In genomic region chr2:176535480-176536113, GRCh38 we compare ENCODE assay signal across 16 cellular contexts.
DNase-seq lines count a peak whose midpoint lies in the region; ATAC-seq, FAIRE-seq and TF ChIP-seq lines count a peak whose summit lies in the region.
"Had no signal": no experiment of that assay in that cellular context is flagged by ENCODE, and none has a peak within 500 bp of the region (broad histone marks: within the 10 kb centered on the region; RNA-seq: fewer than 3 reads in every experiment).

No MANE protein-coding gene starts in this region.

- DNase-seq in NCI-H2029 treated with DMSO at 0.1 percent for 48 hours (lab: John Stamatoyannopoulos, UW) (peak; percentile 83), astrocyte (ENCODE audit: low read depth) (peak; percentile 63), adrenal gland (no peak)
- DNase-seq: activated CD4-positive, alpha-beta T cell treated with anti-CD3 and anti-CD28 coated beads, Interleukin-2, amount 10 ng/mL, durations not matched to agents 24 days and 14 days; activated naive CD4-positive, alpha-beta T cell; DMS53; hypothalamus; naive B cell; NCI-H2171 had no signal

- H3K4me3 Mint-ChIP-seq in astrocyte (ENCODE audit: unreplicated experiment) (no peak overlapping the region), nephron (no peak overlapping the region)
- H3K4me3 Mint-ChIP-seq: activated CD4-positive, alpha-beta T cell treated with anti-CD3 and anti-CD28 coated beads, Interleukin-2, amount 10 ng/mL, durations not matched to agents 24 days and 14 days; naive B cell had no signal

- ATAC-seq in GM18867 (IDR thresholded peaks at IDR 0.05; ENCODE audit: unreplicated experiment) = peak; percentile 52
- ATAC-seq in GM18517 (IDR thresholded peaks at IDR 0.05; ENCODE audit: unreplicated experiment) = no peak
- no peak for ATAC-seq in GM21576 (IDR thresholded peaks at IDR 0.05; ENCODE audit: unreplicated experiment)
- ATAC-seq: SK-N-SH treated with all-trans-retinoic acid at 6 μM for 48 hours had no signal

- H3K36me3 ChIP-seq in astrocyte (ENCODE audit: insufficient read depth, low read length) = no peaks in the 10 kb centered on the region
- no peaks in the 10 kb centered on the region for H3K36me3 ChIP-seq in adrenal gland (replicated peaks in 1 of 2)
- H3K36me3 ChIP-seq: BLaER1, prostate gland had no signal

- H3K4me3 ChIP-seq in astrocyte (ENCODE audit: insufficient read depth, low read depth, low read length) (no peak overlapping the region), adrenal gland (no peak overlapping the region)
- H3K4me3 ChIP-seq: BLaER1, prostate gland had no signal

- intact Hi-C loops in adrenal gland (cut with DNase I) = no loop called here

- 66 to 72% (median 69%) methylated on average over 5 of the region's 5 CpGs for WGBS in adrenal gland, 4 donors

- TF ChIP-seq POLR2A in adrenal gland (IDR thresholded peaks at IDR 0.05) = no peak

- H4K20me1 ChIP-seq in astrocyte (ENCODE audit: insufficient read depth, low read length) = no peaks in the 10 kb centered on the region
- H4K20me1 ChIP-seq: BLaER1 had no signal

- H3K27me3 Mint-ChIP-seq in astrocyte (ENCODE audit: low read depth, unreplicated experiment) (peaks cover 8% of the 10 kb centered on the region), nephron (ENCODE audit: low read depth) (no peaks in the 10 kb centered on the region)

- H3K9me3 Mint-ChIP-seq in astrocyte (ENCODE audit: unreplicated experiment) (no peaks in the 10 kb centered on the region), nephron (no peaks in the 10 kb centered on the region)
- H3K9me3 Mint-ChIP-seq: activated CD4-positive, alpha-beta T cell treated with anti-CD3 and anti-CD28 coated beads, Interleukin-2, amount 10 ng/mL, durations not matched to agents 24 days and 14 days had no signal

- H3K4me1 Mint-ChIP-seq in astrocyte (ENCODE audit: low read depth, unreplicated experiment) (peaks cover 1% of the 10 kb centered on the region), nephron (peaks cover 71% of the 10 kb centered on the region)
- H3K4me1 Mint-ChIP-seq: activated CD4-positive, alpha-beta T cell treated with anti-CD3 and anti-CD28 coated beads, Interleukin-2, amount 10 ng/mL, durations not matched to agents 24 days and 14 days; naive B cell had no signal

- TF ChIP-seq CTCF in astrocyte (IDR thresholded peaks at IDR 0.05; ENCODE audit: insufficient read depth, low read depth, low read length) (no peak), nephron (IDR thresholded peaks at IDR 0.05; ENCODE audit: unreplicated experiment in 3 of 3) (no peak), adrenal gland (IDR thresholded peaks at IDR 0.05) (no peak)

- no peak for FAIRE-seq in astrocyte (lab: Jason Lieb, UNC)

- H3K27ac Mint-ChIP-seq in astrocyte (ENCODE audit: unreplicated experiment) (no peak overlapping the region), nephron (peak overlapping the region; percentile 34 to 89 (median 74))
- H3K27ac Mint-ChIP-seq: activated CD4-positive, alpha-beta T cell treated with anti-CD3 and anti-CD28 coated beads, Interleukin-2, amount 10 ng/mL, durations not matched to agents 24 days and 14 days; naive B cell had no signal

- no peak overlapping the region for H3K9ac ChIP-seq in astrocyte (ENCODE audit: low read length)
- H3K9ac ChIP-seq: BLaER1 had no signal

- H3K4me1 ChIP-seq in astrocyte (ENCODE audit: insufficient read depth, low read length) = no peaks in the 10 kb centered on the region
- peaks cover 9 to 11% of the 10 kb centered on the region in 2 donors for H3K4me1 ChIP-seq in adrenal gland (replicated peaks in 1 of 2)
- H3K4me1 ChIP-seq: BLaER1, prostate gland had no signal

- no peaks in the 10 kb centered on the region for H3K79me2 ChIP-seq in astrocyte (ENCODE audit: insufficient read depth, low read length)

- peak overlapping the region; percentile 20 for H3K4me2 ChIP-seq in astrocyte (ENCODE audit: low read length)
- H3K4me2 ChIP-seq: BLaER1 had no signal

- H3K9me3 ChIP-seq in astrocyte (ENCODE audit: insufficient read depth, low read depth, low read length) = no peaks in the 10 kb centered on the region
- no peaks in the 10 kb centered on the region for H3K9me3 ChIP-seq in adrenal gland (replicated peaks in 1 of 3)
- H3K9me3 ChIP-seq: BLaER1, prostate gland had no signal

- no peak overlapping the region for H2AFZ ChIP-seq in astrocyte (ENCODE audit: low read depth, low read length)

- H3K27ac ChIP-seq in astrocyte (ENCODE audit: low read depth, low read length) (no peak overlapping the region), adrenal gland (peak overlapping the region in 2 of 5 donors; percentile 44 to 55)
- H3K27ac ChIP-seq: BLaER1, prostate gland had no signal

- H3K36me3 Mint-ChIP-seq in astrocyte (ENCODE audit: low read depth, unreplicated experiment) (no peaks in the 10 kb centered on the region), nephron (ENCODE audit: low read depth) (no peaks in the 10 kb centered on the region)
- H3K36me3 Mint-ChIP-seq: naive B cell had no signal

- H3K27me3 ChIP-seq in astrocyte (ENCODE audit: insufficient read depth, low read length) = peaks cover 2% of the 10 kb centered on the region
- H3K27me3 ChIP-seq in adrenal gland = no peaks in the 10 kb centered on the region
- H3K27me3 ChIP-seq: BLaER1 had no signal

Comparison
In these comparisons a context has a peak if more than half of its experiments do, and no peak if none do; other contexts are left out.
1. DNase-seq: peak in NCI-H2029 treated with DMSO at 0.1 percent for 48 hours (single experiment) and astrocyte (single experiment); none in adrenal gland (0 of 7).